Comparison of ENCODE assay signal across 7 cellular contexts in genomic region chr17:77096570-77097214, GRCh38. TPM values are rescaled to one million over a fixed set of nuclear protein-coding genes. Genes with fewer than 3 reads are reported as not detected.
A peak's percentile ranks its signal among the peaks of the same experiment; 100 is the strongest.
DNase-seq lines count a peak whose midpoint lies in the region; ATAC-seq and TF ChIP-seq lines count a peak whose summit lies in the region.

No MANE protein-coding gene starts in this region.

- no peak overlapping the region for H3K4me3 ChIP-seq in kidney epithelial cell (ENCODE audit: low read depth, low read length)

- H3K27me3 ChIP-seq in kidney epithelial cell (ENCODE audit: control insufficient read depth, insufficient read depth, low read length) = no peaks in the 10 kb centered on the region

- peaks cover 53% of the 10 kb centered on the region for H3K4me1 Mint-ChIP-seq in brain

- H3K36me3 ChIP-seq in kidney epithelial cell (ENCODE audit: control insufficient read depth, insufficient read depth, low read length) = peaks cover 5% of the 10 kb centered on the region

- H3K27me3 Mint-ChIP-seq in brain = no peaks in the 10 kb centered on the region

- H3K27ac Mint-ChIP-seq in brain = peak overlapping the region in 4 of 5 experiments; percentile 12 to 77 (median 43)

- ATAC-seq in HG03045 (IDR thresholded peaks at IDR 0.05; ENCODE audit: unreplicated experiment) = no peak
- no peak for ATAC-seq in HG03196 (IDR thresholded peaks at IDR 0.05; ENCODE audit: unreplicated experiment)

- H3K9me3 Mint-ChIP-seq in brain = no peaks in the 10 kb centered on the region

- TF ChIP-seq CTCF in brain (conservative IDR thresholded peaks at IDR 0.05) = peak; percentile 61 to 78
- TF ChIP-seq CTCF in kidney epithelial cell (IDR thresholded peaks at IDR 0.05; ENCODE audit: insufficient read depth, low read length, poor library complexity, severe bottlenecking) = peak; percentile 82

- H3K4me3 Mint-ChIP-seq in brain = no peak overlapping the region

- peak; percentile 68 for DNase-seq in ELR (ENCODE audit: low read depth)
- peak; percentile 53 for DNase-seq in M059J (ENCODE audit: low read depth)
- no peak for DNase-seq in kidney epithelial cell (ENCODE audit: low read depth)
- DNase-seq in stromal cell of bone marrow (ENCODE audit: low read depth) = peak; percentile 61

- H3K36me3 Mint-ChIP-seq in brain = peaks cover 48% of the 10 kb centered on the region

RNA-seq across cellular contexts. Expression of gene SEC14L1, which starts 44.1 kb away (rescaled TPM):
- total RNA-seq in M059J (2014; rRNA removed; shearing (Covaris generic)) = 29.2 and 49.4 TPM in 2 replicates
- polyA plus RNA-seq in brain (ENCODE audit: insufficient read depth, low read depth, low replicate concordance) = 129 TPM
- total RNA-seq in kidney epithelial cell = 41.6 and 46.2 TPM in 2 replicates
